Comparison of ENCODE assay signal across 19 cellular contexts in genomic region chr16:27890866-27891265, GRCh38.
"Had no signal": no experiment of that assay in that cellular context is flagged by ENCODE, and none has a peak within 500 bp of the region (broad histone marks: within the 10 kb centered on the region; RNA-seq: fewer than 3 reads in every experiment).

No MANE protein-coding gene starts in this region.

- H3K36me3 ChIP-seq: colonic mucosa, esophagus muscularis mucosa, gastroesophageal sphincter, heart left ventricle, left lung, lower lobe of right lung had no signal

- DNase-seq: colonic mucosa; cortex of kidney; effector CD8-positive, alpha-beta T cell; effector memory CD8-positive, alpha-beta T cell; foreskin keratinocyte; heart left ventricle; hypothalamus; left cardiac atrium; left lung; left ventricle myocardium superior; lower lobe of right lung; mesenchymal stem cell; mucosa of descending colon; naive B cell had no signal

- H3K4me1 ChIP-seq: colonic mucosa, foreskin keratinocyte, gastroesophageal sphincter, heart left ventricle, left lung, lower lobe of right lung had no signal

- H3K4me3 Mint-ChIP-seq: dendritic cell treated with granulocyte-macrophage colony-stimulating factor and Interleukin-4, amounts not matched to agents 40 ng/mL and 50 ng/mL, for 4 days; effector memory CD8-positive, alpha-beta T cell; mesothelial cell of epicardium; naive B cell had no signal

- ATAC-seq: effector memory CD8-positive, alpha-beta T cell; foreskin keratinocyte; gastroesophageal sphincter; heart left ventricle; left cardiac atrium; left lung; left ventricle myocardium superior; lower lobe of right lung; mucosa of descending colon had no signal

- H3K27ac Mint-ChIP-seq: dendritic cell treated with granulocyte-macrophage colony-stimulating factor and Interleukin-4, amounts not matched to agents 40 ng/mL and 50 ng/mL, for 4 days; effector memory CD8-positive, alpha-beta T cell; mesothelial cell of epicardium; naive B cell had no signal

- H3K4me1 Mint-ChIP-seq: mesothelial cell of epicardium had no signal

- H3K4me3 ChIP-seq: colonic mucosa, esophagus muscularis mucosa, gastroesophageal sphincter, heart left ventricle, hepatocyte, left lung, lower lobe of right lung, mucosa of descending colon had no signal

- H3K27me3 ChIP-seq: colonic mucosa, foreskin keratinocyte had no signal

- H3K4me2 ChIP-seq: hepatocyte had no signal

- H2AFZ ChIP-seq: hepatocyte had no signal

- H3K36me3 Mint-ChIP-seq: mesothelial cell of epicardium had no signal

- H3K9me3 Mint-ChIP-seq: dendritic cell treated with granulocyte-macrophage colony-stimulating factor and Interleukin-4, amounts not matched to agents 40 ng/mL and 50 ng/mL, for 4 days; mesothelial cell of epicardium had no signal

- H3K9me3 ChIP-seq: colonic mucosa, esophagus muscularis mucosa, heart left ventricle, left lung, lower lobe of right lung, mucosa of descending colon had no signal

- H3K27ac ChIP-seq: colonic mucosa, esophagus muscularis mucosa, foreskin keratinocyte, gastroesophageal sphincter, heart left ventricle, hepatocyte, left lung, lower lobe of right lung had no signal
